In genomic region chr9:38724749-38725148, GRCh38 we compare ENCODE assay signal across 31 cellular contexts. TPM values are rescaled to one million over a fixed set of nuclear protein-coding genes. Genes with fewer than 3 reads are reported as not detected.
"Had no signal": no experiment of that assay in that cellular context is flagged by ENCODE, and none has a peak within 500 bp of the region (broad histone marks: within the 10 kb centered on the region; RNA-seq: fewer than 3 reads in every experiment).

No MANE protein-coding gene starts in this region.

- H3K27ac ChIP-seq: gastroesophageal sphincter, hepatocyte, right atrium auricular region, suprapubic skin, tibial artery, upper lobe of right lung had no signal

- ATAC-seq: activated naive CD8-positive, alpha-beta T cell treated with anti-CD3 and anti-CD28 coated beads, Interleukin-2, amount 50 U/mL, for 24 hours; gastroesophageal sphincter; natural killer cell treated with Interleukin-12 subunit alpha and Interleukin-12 subunit beta and Interleukin-15 and Interleukin-18, amount 100 ng/mL, for 72 hours; upper lobe of right lung had no signal

- DNase-seq: activated CD4-positive, alpha-beta memory T cell treated with anti-CD3 and anti-CD28 coated beads, Interleukin-2, amount 10 ng/mL, durations not matched to agents 7 days and 5 days; activated CD4-positive, alpha-beta T cell treated with anti-CD3 and anti-CD28 coated beads for 1 hour; activated CD4-positive, alpha-beta T cell treated with anti-CD3 and anti-CD28 coated beads, Interleukin-2, amount 10 ng/mL, durations not matched to agents 7 days and 5 days; activated CD8-positive, alpha-beta memory T cell treated with anti-CD3 and anti-CD28 coated beads, Interleukin-2, amount 50 U/mL, for 48 hours; activated gamma-delta T cell; activated naive CD4-positive, alpha-beta T cell treated with anti-CD3 and anti-CD28 coated beads, Interleukin-2, amount 50 U/mL, for 16 hours; activated naive CD8-positive, alpha-beta T cell treated with anti-CD3 and anti-CD28 coated beads, Interleukin-2, amount 50 U/mL, for 24 hours; activated T-cell treated with anti-CD3 and anti-CD28 coated beads, Interleukin-2, amount 50 U/mL, for 24 hours; amygdala; caudate nucleus; cortex of kidney; islet precursor cell; stimulated activated CD4-positive, alpha-beta T cell treated with anti-CD3 and anti-CD28 coated beads, Interleukin-15, amount 100 ng/mL, for 24 hours; stimulated activated naive CD4-positive, alpha-beta T cell; T1000; tibial artery; upper lobe of right lung had no signal

- H3K4me1 ChIP-seq: gastroesophageal sphincter, right atrium auricular region, suprapubic skin, tibial artery, upper lobe of right lung had no signal

- H3K27ac Mint-ChIP-seq: activated CD4-positive, alpha-beta memory T cell treated with anti-CD3 and anti-CD28 coated beads, Interleukin-2, amount 10 ng/mL, durations not matched to agents 7 days and 5 days; activated CD4-positive, alpha-beta T cell treated with anti-CD3 and anti-CD28 coated beads, Interleukin-2, amount 10 ng/mL, durations not matched to agents 7 days and 5 days; activated naive CD8-positive, alpha-beta T cell treated with anti-CD3 and anti-CD28 coated beads, Interleukin-2, amount 50 U/mL, for 24 hours; activated T-cell treated with anti-CD3 and anti-CD28 coated beads, Interleukin-2, amount 50 U/mL, for 24 hours; mesothelial cell of epicardium; natural killer cell treated with Interleukin-12 subunit alpha and Interleukin-12 subunit beta and Interleukin-15 and Interleukin-18, amount 100 ng/mL, for 72 hours; T-helper 1 cell treated with Interleukin-12 subunit alpha and Interleukin-12 subunit beta and Interleukin-4 antibody, amounts not matched to agents 30 μg/mL and 1 μg/mL, for 36 hours had no signal

- H3K9me3 ChIP-seq: gastroesophageal sphincter, right atrium auricular region, suprapubic skin, tibial artery, upper lobe of right lung had no signal

- H3K4me3 ChIP-seq: gastroesophageal sphincter, hepatocyte, right atrium auricular region, suprapubic skin, tibial artery, upper lobe of right lung had no signal

- H2AFZ ChIP-seq: hepatocyte had no signal

- H3K4me2 ChIP-seq: hepatocyte had no signal

- H3K79me2 ChIP-seq: hepatocyte had no signal

- H3K36me3 Mint-ChIP-seq: mesothelial cell of epicardium; natural killer cell treated with Interleukin-12 subunit alpha and Interleukin-12 subunit beta and Interleukin-15 and Interleukin-18, amount 100 ng/mL, for 72 hours had no signal

- H3K27me3 ChIP-seq: gastroesophageal sphincter, hepatocyte, right atrium auricular region, suprapubic skin, tibial artery, upper lobe of right lung had no signal

- H3K36me3 ChIP-seq: gastroesophageal sphincter, right atrium auricular region, suprapubic skin, tibial artery, upper lobe of right lung had no signal

- H3K9me3 Mint-ChIP-seq: activated CD4-positive, alpha-beta memory T cell treated with anti-CD3 and anti-CD28 coated beads, Interleukin-2, amount 10 ng/mL, durations not matched to agents 7 days and 5 days; activated CD4-positive, alpha-beta T cell treated with anti-CD3 and anti-CD28 coated beads, Interleukin-2, amount 10 ng/mL, durations not matched to agents 7 days and 5 days; activated naive CD8-positive, alpha-beta T cell treated with anti-CD3 and anti-CD28 coated beads, Interleukin-2, amount 50 U/mL, for 24 hours; activated T-cell treated with anti-CD3 and anti-CD28 coated beads, Interleukin-2, amount 50 U/mL, for 24 hours; mesothelial cell of epicardium; natural killer cell treated with Interleukin-12 subunit alpha and Interleukin-12 subunit beta and Interleukin-15 and Interleukin-18, amount 100 ng/mL, for 72 hours; T-helper 1 cell treated with Interleukin-12 subunit alpha and Interleukin-12 subunit beta and Interleukin-4 antibody, amounts not matched to agents 30 μg/mL and 1 μg/mL, for 36 hours had no signal

RNA-seq across cellular contexts. Expression of gene FAM240B, which starts 4.8 kb away (rescaled TPM):
- total RNA-seq: activated CD4-positive, alpha-beta memory T cell treated with anti-CD3 and anti-CD28 coated beads, Interleukin-2, amount 10 ng/mL, durations not matched to agents 7 days and 5 days; activated CD4-positive, alpha-beta T cell treated with anti-CD3 and anti-CD28 coated beads, Interleukin-2, amount 10 ng/mL, durations not matched to agents 7 days and 5 days; chondrocyte; endothelial cell of umbilical vein; fibroblast of lung; fibroblast of villous mesenchyme; gastroesophageal sphincter; hepatocyte; lower leg skin; mesothelial cell of epicardium; natural killer cell treated with Interleukin-12 subunit alpha and Interleukin-12 subunit beta and Interleukin-15 and Interleukin-18, amount 100 ng/mL, for 72 hours; omental fat pad; pulmonary artery endothelial cell; right atrium auricular region; suprapubic skin; upper lobe of right lung had no signal
